ENCODE assay signal across 22 cellular contexts in the genomic region with DNA sequence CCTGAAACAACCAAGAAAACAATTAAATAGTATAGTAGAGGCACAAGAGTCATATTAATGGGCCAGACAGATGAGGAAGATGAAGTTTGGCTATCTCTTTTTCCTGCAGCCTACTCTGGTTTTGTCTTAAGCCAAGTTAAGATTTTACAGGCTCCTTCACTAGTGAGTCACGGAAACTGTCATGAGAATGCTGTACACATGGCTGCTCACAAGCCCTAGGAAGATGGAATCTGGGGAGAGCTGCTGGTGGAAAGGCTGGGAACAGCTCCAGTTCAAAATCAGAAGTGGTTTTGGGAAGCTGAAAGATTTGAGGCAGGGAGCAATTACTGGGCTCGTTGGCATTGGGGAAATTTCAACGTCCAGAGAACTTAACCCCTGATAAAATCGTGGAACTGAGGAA. TPM values are rescaled to one million over a fixed set of nuclear protein-coding genes. Genes with fewer than 3 reads are reported as not detected.
DNase-seq lines count a peak whose midpoint lies in the region; ATAC-seq, FAIRE-seq and TF ChIP-seq lines count a peak whose summit lies in the region.
"Had no signal": no experiment of that assay in that cellular context is flagged by ENCODE, and none has a peak within 500 bp of the region (broad histone marks: within the 10 kb centered on the region; RNA-seq: fewer than 3 reads in every experiment).

No MANE protein-coding gene starts in this region.

- ATAC-seq in GM19397 (IDR thresholded peaks at IDR 0.05; ENCODE audit: unreplicated experiment) (no peak), HG02623 (IDR thresholded peaks at IDR 0.05; ENCODE audit: unreplicated experiment) (no peak)
- ATAC-seq: activated CD8-positive, alpha-beta T cell treated with anti-CD3 and anti-CD28 coated beads, Interleukin-2, amount 10 ng/mL, durations not matched to agents 7 days and 5 days; esophagus mucosa; naive thymus-derived CD4-positive, alpha-beta T cell; stimulated activated naive CD8-positive, alpha-beta T cell treated with anti-CD3 and anti-CD28 coated beads, Interleukin-15, amount 100 ng/mL, for 72 hours had no signal

- no peak overlapping the region for H3K4me3 ChIP-seq in SJCRH30
- H3K4me3 ChIP-seq: colonic mucosa, prostate gland, vagina had no signal

- H3K27me3 Mint-ChIP-seq in activated T-cell treated with anti-CD3 and anti-CD28 coated beads, Interleukin-2, amount 50 U/mL, for 24 hours, result no peaks in the 10 kb centered on the region
- H3K27me3 Mint-ChIP-seq: B cell; naive thymus-derived CD4-positive, alpha-beta T cell; stimulated activated naive CD8-positive, alpha-beta T cell treated with anti-CD3 and anti-CD28 coated beads, Interleukin-15, amount 100 ng/mL, for 72 hours had no signal

- no peak overlapping the region for H3K4me3 Mint-ChIP-seq in activated T-cell treated with anti-CD3 and anti-CD28 coated beads, Interleukin-2, amount 50 U/mL, for 24 hours
- H3K4me3 Mint-ChIP-seq: activated CD8-positive, alpha-beta T cell treated with anti-CD3 and anti-CD28 coated beads, Interleukin-2, amount 10 ng/mL, durations not matched to agents 7 days and 5 days; B cell; naive thymus-derived CD4-positive, alpha-beta T cell; stimulated activated naive CD8-positive, alpha-beta T cell treated with anti-CD3 and anti-CD28 coated beads, Interleukin-15, amount 100 ng/mL, for 72 hours had no signal

- FAIRE-seq in H54 (lab: Jason Lieb, UNC), result peak; percentile 53
- FAIRE-seq: TTC549 had no signal

- peak overlapping the region; percentile 10 for H3K27ac ChIP-seq in epithelial cell of prostate
- H3K27ac ChIP-seq in SJCRH30, result no peak overlapping the region
- H3K27ac ChIP-seq: colonic mucosa, prostate gland, vagina had no signal

- peaks cover 7% of the 10 kb centered on the region for H3K9me3 Mint-ChIP-seq in activated T-cell treated with anti-CD3 and anti-CD28 coated beads, Interleukin-2, amount 50 U/mL, for 24 hours

- H3K36me3 Mint-ChIP-seq in activated T-cell treated with anti-CD3 and anti-CD28 coated beads, Interleukin-2, amount 50 U/mL, for 24 hours (ENCODE audit: low read depth), result no peaks in the 10 kb centered on the region

- no peak overlapping the region for H3K27ac Mint-ChIP-seq in activated T-cell treated with anti-CD3 and anti-CD28 coated beads, Interleukin-2, amount 50 U/mL, for 24 hours
- H3K27ac Mint-ChIP-seq: activated CD8-positive, alpha-beta T cell treated with anti-CD3 and anti-CD28 coated beads, Interleukin-2, amount 10 ng/mL, durations not matched to agents 7 days and 5 days; activated T-helper 2 cell treated with anti-CD3 and anti-CD28 coated beads, Interferon-gamma antibody, Interleukin-2, Interleukin-4, amounts not matched to agents 10 μg/mL and 5 μg/mL and 100 μg/mL, durations not matched to agents 14 hours and 24 hours and 36 hours; B cell; stimulated activated naive CD8-positive, alpha-beta T cell treated with anti-CD3 and anti-CD28 coated beads, Interleukin-15, amount 100 ng/mL, for 72 hours had no signal

- 0 out of 2 replicates have a peak, but pooled peaks cover 5% of the 10 kb centered on the region for H3K9me3 ChIP-seq in SJCRH30 (replicated peaks)
- H3K9me3 ChIP-seq: colonic mucosa, prostate gland, SK-N-SH, vagina had no signal

- H3K27me3 ChIP-seq in SJCRH30, result no peaks in the 10 kb centered on the region
- H3K27me3 ChIP-seq: colonic mucosa, vagina had no signal

- no peaks in the 10 kb centered on the region for H3K36me3 ChIP-seq in SJCRH30
- H3K36me3 ChIP-seq: colonic mucosa, prostate gland, vagina had no signal

- TF ChIP-seq CTCF in AG09319 (IDR thresholded peaks at IDR 0.05; ENCODE audit: low read depth, low read length), result no peak

- DNase-seq in AG09319 (ENCODE audit: extremely low read depth, low read depth) (peak; percentile 51), H54 (ENCODE audit: insufficient read length, low spot score) (no peak), epithelial cell of prostate (ENCODE audit: low read depth, low spot score) (no peak), kidney tubule cell (ENCODE audit: low spot score) (peak; percentile 51), SJCRH30 (no peak)
- DNase-seq in activated T-cell treated with anti-CD3 and anti-CD28 coated beads, Interleukin-2, amount 50 U/mL, for 24 hours, result no peak
- DNase-seq: activated CD8-positive, alpha-beta T cell treated with anti-CD3 and anti-CD28 coated beads, Interleukin-2, amount 10 ng/mL, durations not matched to agents 7 days and 5 days; colonic mucosa; DMS153; naive thymus-derived CD4-positive, alpha-beta T cell; NCI-H1694 treated with DMSO at 0.1 percent for 48 hours; NCI-H446 treated with DMSO at 0.1 percent for 48 hours; SK-N-SH; stimulated activated naive CD8-positive, alpha-beta T cell treated with anti-CD3 and anti-CD28 coated beads, Interleukin-15, amount 100 ng/mL, for 72 hours had no signal

- TF ChIP-seq POLR2A in H54 (IDR thresholded peaks at IDR 0.05; ENCODE audit: low read depth, low read length), result no peak

- H3K4me1 ChIP-seq in SJCRH30, result no peaks in the 10 kb centered on the region
- H3K4me1 ChIP-seq: colonic mucosa, prostate gland, vagina had no signal

- peaks cover 45% of the 10 kb centered on the region for H3K4me1 Mint-ChIP-seq in activated T-cell treated with anti-CD3 and anti-CD28 coated beads, Interleukin-2, amount 50 U/mL, for 24 hours (ENCODE audit: low read depth)

RNA-seq across cellular contexts. Expression of a gene that starts 46.4 kb away (rescaled TPM):
- 21.6 and 22.4 TPM in 2 replicates for total RNA-seq in SJCRH30 (2014; rRNA removed; shearing (Covaris generic))

Comparison
In these comparisons a context has a peak if more than half of its experiments do, and no peak if none do; other contexts are left out.
1. DNase-seq: peak in AG09319 (single experiment) and kidney tubule cell (single experiment); none in H54 (single experiment), epithelial cell of prostate (single experiment), SJCRH30 (0 of 2) and activated T-cell treated with anti-CD3 and anti-CD28 coated beads, Interleukin-2, amount 50 U/mL, for 24 hours (single experiment).